Comparison of ENCODE assay signal across 14 cellular contexts in the genomic region with DNA sequence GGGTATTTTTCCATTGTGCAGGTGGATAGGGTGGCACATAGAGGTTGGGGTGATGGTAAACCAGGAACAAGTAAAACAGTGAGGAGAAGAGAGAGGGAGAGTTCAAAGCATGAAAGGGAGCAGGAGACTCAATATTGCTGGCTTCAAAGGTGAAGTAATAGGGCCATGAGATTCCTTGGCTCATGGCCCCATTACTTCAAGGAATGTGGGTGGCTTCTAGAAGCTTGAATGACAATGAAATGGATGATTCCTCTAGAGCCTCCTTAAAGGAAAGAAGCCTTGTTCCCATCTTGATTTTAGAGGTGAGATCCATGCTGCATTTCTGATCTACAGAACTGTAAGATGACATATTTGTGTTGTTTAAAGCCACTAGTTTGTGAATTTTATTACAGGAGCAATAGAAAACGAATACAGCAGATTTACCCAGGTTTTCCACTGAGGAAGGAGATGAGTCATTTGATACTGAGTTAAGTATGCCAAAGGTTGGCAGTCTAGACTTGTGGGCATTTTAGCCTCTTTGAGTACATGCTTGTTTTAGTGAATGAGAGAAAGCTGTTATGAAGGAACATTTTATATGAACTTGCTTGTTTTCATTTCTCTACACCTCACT.
DNase-seq lines count a peak whose midpoint lies in the region; ATAC-seq and TF ChIP-seq lines count a peak whose summit lies in the region.
"Had no signal": no experiment of that assay in that cellular context is flagged by ENCODE, and none has a peak within 500 bp of the region (broad histone marks: within the 10 kb centered on the region; RNA-seq: fewer than 3 reads in every experiment).

No MANE protein-coding gene starts in this region.

- H3K9me3 ChIP-seq in RWPE2 (ENCODE audit: severe bottlenecking): no peaks in the 10 kb centered on the region
- H3K9me3 ChIP-seq: suprapubic skin had no signal

- ATAC-seq in RWPE2 (ENCODE audit: low read depth) (peak; percentile 83), GM18517 (IDR thresholded peaks at IDR 0.05; ENCODE audit: unreplicated experiment) (no peak), GM18505 (IDR thresholded peaks at IDR 0.05; ENCODE audit: unreplicated experiment) (no peak)
- ATAC-seq: activated T-cell treated with anti-CD3 and anti-CD28 coated beads, Interleukin-2, amount 50 U/mL, for 72 hours; left ventricle myocardium superior had no signal

- TF ChIP-seq CTCF in RWPE2 (IDR thresholded peaks at IDR 0.05; ENCODE audit: poor library complexity, severe bottlenecking): no peak
- no peak for TF ChIP-seq CTCF in fibroblast of mammary gland (conservative IDR thresholded peaks at IDR 0.05; ENCODE audit: control insufficient read depth, insufficient read depth, low read depth, low read length)
- no peak for TF ChIP-seq CTCF in retinal pigment epithelial cell (conservative IDR thresholded peaks at IDR 0.05; ENCODE audit: low read depth, low read length)

- no peak for TF ChIP-seq POLR2A in GM18505 (IDR thresholded peaks at IDR 0.05; ENCODE audit: borderline replicate concordance, extremely low read depth, insufficient read depth, insufficient read length)

- peak overlapping the region; percentile 67 for H3K27ac ChIP-seq in RWPE2 (ENCODE audit: poor library complexity, severe bottlenecking)
- H3K27ac ChIP-seq: suprapubic skin had no signal

- H3K4me3 ChIP-seq in RWPE2 (ENCODE audit: severe bottlenecking) (no peak overlapping the region), fibroblast of mammary gland (ENCODE audit: control insufficient read depth, low read depth, low read length) (no peak overlapping the region), retinal pigment epithelial cell (ENCODE audit: low read length) (no peak overlapping the region)
- H3K4me3 ChIP-seq: suprapubic skin had no signal

- no peaks in the 10 kb centered on the region for H3K36me3 ChIP-seq in RWPE2 (ENCODE audit: low read depth)
- H3K36me3 ChIP-seq: suprapubic skin had no signal

- DNase-seq in DMS53 (lab: John Stamatoyannopoulos, UW): peak; percentile 13
- no peak for DNase-seq in DMS53 treated with DMSO at 0.1 percent for 48 hours (lab: John Stamatoyannopoulos, UW; ENCODE audit: unreplicated experiment)
- DNase-seq in RWPE2 (ENCODE audit: low spot score): no peak
- peak; percentile 45 for DNase-seq in fibroblast of mammary gland (ENCODE audit: low read depth)
- DNase-seq in retinal pigment epithelial cell (ENCODE audit: low read depth): peak; percentile 56
- DNase-seq in Kasumi-1 (lab: John Stamatoyannopoulos, UW): no peak
- DNase-seq: 8988T; activated T-cell treated with anti-CD3 and anti-CD28 coated beads, Interleukin-2, amount 50 U/mL, for 72 hours; left ventricle myocardium superior; NCI-H1417; NCI-H524 treated with DMSO at 0.1 percent for 48 hours had no signal

- peaks cover 18% of the 10 kb centered on the region for H3K4me1 ChIP-seq in RWPE2 (ENCODE audit: insufficient read depth, poor library complexity, severe bottlenecking)
- H3K4me1 ChIP-seq: suprapubic skin had no signal

- no peaks in the 10 kb centered on the region for H3K27me3 ChIP-seq in RWPE2 (ENCODE audit: insufficient read depth, poor library complexity, severe bottlenecking)
- H3K27me3 ChIP-seq: suprapubic skin had no signal

Comparison
In these comparisons a context has a peak if more than half of its experiments do, and no peak if none do; other contexts are left out.
1. DNase-seq: peak in DMS53 (single experiment), fibroblast of mammary gland (single experiment) and retinal pigment epithelial cell (single experiment); none in DMS53 treated with DMSO at 0.1 percent for 48 hours (single experiment), RWPE2 (single experiment) and Kasumi-1 (0 of 2).